ENCODE assay signal across 8 cellular contexts in genomic region chr1:22142315-22143064, GRCh38. TPM values are rescaled to one million over a fixed set of nuclear protein-coding genes. Genes with fewer than 3 reads are reported as not detected.
DNase-seq lines count a peak whose midpoint lies in the region; ATAC-seq, FAIRE-seq and TF ChIP-seq lines count a peak whose summit lies in the region.

No MANE protein-coding gene starts in this region.

- CTCF ChIA-PET in A549 (lab: Yijun Ruan, JAX): interaction anchor here (0.8 to 3.7 kb wide), 6 partner anchors 11 to 274 kb away, joined by 3 to 27 read pairs (median 5); no protein-coding TSS in a partner anchor

- peaks cover 88% of the 10 kb centered on the region for H3K27me3 ChIP-seq in cardiac muscle cell

- H3K27ac ChIP-seq in A549 (peak overlapping the region; percentile 54 to 93; a peak in 5 of 6 replicates), cardiac muscle cell (no peak overlapping the region)

- peaks cover 12% of the 10 kb centered on the region for H3K4me1 Mint-ChIP-seq in progenitor cell of endocrine pancreas (ENCODE audit: low read depth)

- H3K9me3 ChIP-seq in A549 (no peaks in the 10 kb centered on the region), cardiac muscle cell (ENCODE audit: low read depth) (no peaks in the 10 kb centered on the region)

- TF ChIP-seq POLR2A in A549 (IDR thresholded peaks at IDR 0.05; ENCODE audit: low read length): no peak

- no peak overlapping the region for H3K27ac Mint-ChIP-seq in progenitor cell of endocrine pancreas

- H3K4me3 ChIP-seq in A549 (peak overlapping the region; percentile 61), WI38 (ENCODE audit: low read depth, low read length) (peak overlapping the region; percentile 24; the same call in 1 of the 2 replicates), cardiac muscle cell (peak overlapping the region; percentile 50)

- H3K4me1 ChIP-seq in A549: peaks cover 5% of the 10 kb centered on the region; the same call in 2 of the 3 replicates
- H3K4me1 ChIP-seq in cardiac muscle cell (ENCODE audit: low read depth): no peaks in the 10 kb centered on the region

- peak; percentile 60 to 66 for ATAC-seq in A549
- ATAC-seq in GM21367 (IDR thresholded peaks at IDR 0.05; ENCODE audit: unreplicated experiment): no peak
- no peak for ATAC-seq in HG03565 (IDR thresholded peaks at IDR 0.05; ENCODE audit: unreplicated experiment)

- H3K36me3 ChIP-seq in cardiac muscle cell: no peaks in the 10 kb centered on the region

- DNase-seq in A549 (ENCODE audit: low read depth in 1 of 2, low spot score in 1 of 2): peak in 1 of 2 experiments; percentile 25
- peak; percentile 50 for DNase-seq in GM19240 (ENCODE audit: insufficient read length, low spot score)
- peak in 1 of 2 donors; percentile 53 for DNase-seq in cardiac muscle cell (ENCODE audit: low read depth in 1 of 2, low spot score in 1 of 2)
- peak; percentile 32 for DNase-seq in progenitor cell of endocrine pancreas (ENCODE audit: low spot score, unreplicated experiment)
- DNase-seq in middle frontal gyrus (ENCODE audit: extremely low spot score, low spot score): no peak

- TF ChIP-seq CTCF in A549 (IDR thresholded peaks at IDR 0.05) (no peak), WI38 (IDR thresholded peaks at IDR 0.05; ENCODE audit: low read depth, low read length) (no peak), cardiac muscle cell (IDR thresholded peaks at IDR 0.05; ENCODE audit: low read depth, low read length) (no peak), progenitor cell of endocrine pancreas (IDR thresholded peaks at IDR 0.05; ENCODE audit: unreplicated experiment) (peak; percentile 27)

- H3K36me3 Mint-ChIP-seq in progenitor cell of endocrine pancreas (ENCODE audit: insufficient read depth): no peaks in the 10 kb centered on the region

- no peak for TF ChIP-seq EP300 in A549 (IDR thresholded peaks at IDR 0.05)

- no peak for TF ChIP-seq RAD21 in A549 (conservative IDR thresholded peaks at IDR 0.05 in 1 of 2, IDR thresholded peaks at IDR 0.05 in 1 of 2)

- WGBS in A549 (ENCODE audit: missing lambda C conversion rate): no CpG with 5 or more reads among the region's 102 CpGs

- POLR2A ChIA-PET in A549 (lab: Yijun Ruan, JAX): interaction anchor here (0.6 kb wide), 1 partner anchor 33 kb away, joined by 3 read pairs; no protein-coding TSS in a partner anchor

- H3K27me3 Mint-ChIP-seq in progenitor cell of endocrine pancreas: peaks cover 77% of the 10 kb centered on the region

- peak overlapping the region; percentile 98 for H3K4me2 ChIP-seq in A549

- FAIRE-seq in A549 (lab: Jason Lieb, UNC): no peak

- no peaks in the 10 kb centered on the region for H3K9me3 Mint-ChIP-seq in progenitor cell of endocrine pancreas (ENCODE audit: low read depth)

- peak overlapping the region; percentile 55 for H3K4me3 Mint-ChIP-seq in progenitor cell of endocrine pancreas (ENCODE audit: low read depth)

TF ChIP-seq in A549, 52 proteins besides CTCF, POLR2A, EP300 and RAD21:
- TF ChIP-seq MAX (IDR thresholded peaks at IDR 0.05) (no peak), CHD4 (IDR thresholded peaks at IDR 0.05; ENCODE audit: borderline replicate concordance) (no peak), MAFK (IDR thresholded peaks at IDR 0.05; ENCODE audit: partially characterized antibody) (no peak)

RNA-seq across cellular contexts. Expression of gene WNT4, which starts 0.4 kb away (rescaled TPM):
- polyA plus RNA-seq in A549 (2011; rRNA removed) (0.62 and 0.85 TPM in 2 replicates), A549 (2017; fragmentation: RNase III; extraction: RNeasy Plus Mini Kit Qiagen cat#74134 plus additional on column Dnase treatment) (0.13 to 0.33 TPM (median 0.23 TPM) in 3 replicates), cardiac muscle cell (0.36 TPM in 1 of 2 replicates, not detected in the other)
- 0.39 and 0.49 TPM in 2 replicates for polyA plus RNA-seq in A549 (2012; cell fraction: cytosol; rRNA removed)
- 0.16 and 0.28 TPM in 2 replicates for polyA plus RNA-seq in A549 (2012; cell fraction: nucleus; rRNA removed)
- polyA minus RNA-seq in A549 (2011; rRNA and poly(A)+ RNA removed): 0.54 and 0.87 TPM in 2 replicates
- total RNA-seq in cardiac muscle cell (0.04 TPM in 1 of 2 replicates, not detected in the other), progenitor cell of endocrine pancreas (0.74 and 0.98 TPM in 2 replicates)

Comparison
In these comparisons a context has a peak if more than half of its experiments do, and no peak if none do; other contexts are left out.
1. ATAC-seq: peak in A549 (2 of 2); none in GM21367 (single experiment) and HG03565 (single experiment).
2. Peak in every context shown above with its lines, with median percentiles within 50 percentile points of each other: H3K4me3 ChIP-seq.